ENCODE assay signal across 17 cellular contexts in the genomic region with DNA sequence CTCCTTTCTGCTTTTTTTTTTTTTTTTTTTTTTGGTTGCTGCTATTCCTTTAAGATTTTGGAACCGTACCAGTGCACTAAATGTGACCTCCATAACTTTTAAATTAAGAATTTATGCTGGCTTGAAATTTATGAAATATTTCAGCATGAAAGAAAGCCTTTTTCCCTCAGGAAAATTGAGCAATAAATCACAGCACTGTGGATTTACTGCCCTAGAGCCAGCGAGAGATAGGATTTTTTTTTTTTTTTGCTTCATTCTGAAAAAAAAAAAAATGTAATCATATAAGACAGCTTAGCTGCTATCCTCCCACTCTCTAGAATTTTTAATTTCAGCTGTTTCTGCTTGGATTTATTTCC.
"Had no signal": no experiment of that assay in that cellular context is flagged by ENCODE, and none has a peak within 500 bp of the region (broad histone marks: within the 10 kb centered on the region; RNA-seq: fewer than 3 reads in every experiment).

No MANE protein-coding gene starts in this region.

- DNase-seq: cortex of kidney; effector memory CD4-positive, alpha-beta T cell; esophagus squamous epithelium; gastrocnemius medialis; heart right ventricle; hypothalamus; kidney glomerular epithelial cell; midbrain; stimulated activated CD4-positive, alpha-beta T cell treated with anti-CD3 and anti-CD28 coated beads, Interleukin-4, amount 100 ng/mL, for 24 hours; testis had no signal

- H3K36me3 ChIP-seq: gastrocnemius medialis, prostate gland had no signal

- H3K9me3 Mint-ChIP-seq: central memory CD8-positive, alpha-beta T cell; natural killer cell treated with Interleukin-12 subunit alpha and Interleukin-12 subunit beta and Interleukin-15 and Interleukin-18, amount 100 ng/mL, for 72 hours; stimulated activated naive CD8-positive, alpha-beta T cell treated with anti-CD3 and anti-CD28 coated beads, Interleukin-15, Interleukin-2, amounts not matched to agents 100 ng/mL and 50 ng/mL, for 24 hours had no signal

- H3K4me1 Mint-ChIP-seq: central memory CD8-positive, alpha-beta T cell; stimulated activated memory B cell treated with anti-CD40 and anti-IgM and Interleukin-4, amounts not matched to agents 10 μg/mL and 1 μg/mL and 100 μg/mL, for 72 hours had no signal

- H3K4me3 Mint-ChIP-seq: central memory CD8-positive, alpha-beta T cell; natural killer cell treated with Interleukin-12 subunit alpha and Interleukin-12 subunit beta and Interleukin-15 and Interleukin-18, amount 100 ng/mL, for 72 hours; stimulated activated memory B cell treated with anti-CD40 and anti-IgM and Interleukin-4, amounts not matched to agents 10 μg/mL and 1 μg/mL and 100 μg/mL, for 72 hours; stimulated activated naive CD8-positive, alpha-beta T cell treated with anti-CD3 and anti-CD28 coated beads, Interleukin-15, Interleukin-2, amounts not matched to agents 100 ng/mL and 50 ng/mL, for 24 hours had no signal

- H3K4me3 ChIP-seq: esophagus squamous epithelium, gastrocnemius medialis, heart right ventricle, prostate gland, testis, tibial nerve had no signal

- H3K9me3 ChIP-seq: gastrocnemius medialis, prostate gland, testis had no signal

- H3K4me1 ChIP-seq: parathyroid adenoma, prostate gland, testis had no signal

- H3K36me3 Mint-ChIP-seq: natural killer cell treated with Interleukin-12 subunit alpha and Interleukin-12 subunit beta and Interleukin-15 and Interleukin-18, amount 100 ng/mL, for 72 hours; stimulated activated memory B cell treated with anti-CD40 and anti-IgM and Interleukin-4, amounts not matched to agents 10 μg/mL and 1 μg/mL and 100 μg/mL, for 72 hours had no signal

- H3K27ac ChIP-seq: esophagus squamous epithelium, gastrocnemius medialis, heart right ventricle, parathyroid adenoma, prostate gland, testis, tibial nerve had no signal

- H3K27me3 Mint-ChIP-seq: natural killer cell treated with Interleukin-12 subunit alpha and Interleukin-12 subunit beta and Interleukin-15 and Interleukin-18, amount 100 ng/mL, for 72 hours; stimulated activated memory B cell treated with anti-CD40 and anti-IgM and Interleukin-4, amounts not matched to agents 10 μg/mL and 1 μg/mL and 100 μg/mL, for 72 hours; stimulated activated naive CD8-positive, alpha-beta T cell treated with anti-CD3 and anti-CD28 coated beads, Interleukin-15, Interleukin-2, amounts not matched to agents 100 ng/mL and 50 ng/mL, for 24 hours had no signal

- H3K27me3 ChIP-seq: esophagus squamous epithelium, gastrocnemius medialis, heart right ventricle, testis, tibial nerve had no signal

- H3K27ac Mint-ChIP-seq: natural killer cell treated with Interleukin-12 subunit alpha and Interleukin-12 subunit beta and Interleukin-15 and Interleukin-18, amount 100 ng/mL, for 72 hours; stimulated activated memory B cell treated with anti-CD40 and anti-IgM and Interleukin-4, amounts not matched to agents 10 μg/mL and 1 μg/mL and 100 μg/mL, for 72 hours; stimulated activated naive CD8-positive, alpha-beta T cell treated with anti-CD3 and anti-CD28 coated beads, Interleukin-15, Interleukin-2, amounts not matched to agents 100 ng/mL and 50 ng/mL, for 24 hours had no signal
